1 cellular context compared by ENCODE assay signal in genomic region chr1:113197662-113198330, GRCh38.
TF ChIP-seq lines count a peak whose summit lies in the region.

No MANE protein-coding gene starts in this region.

TF ChIP-seq in IMR-90, 13 proteins besides CTCF, POLR2A, EP300 and RAD21:
- TF ChIP-seq SMC3 (IDR thresholded peaks at IDR 0.05; ENCODE audit: low read depth, low read length) (no peak), NFE2L2 (IDR thresholded peaks at IDR 0.05; ENCODE audit: low read depth, low read length) (no peak), ELK1 (IDR thresholded peaks at IDR 0.05; ENCODE audit: borderline replicate concordance, low read depth, low read length) (no peak), MAFK (IDR thresholded peaks at IDR 0.05; ENCODE audit: low read depth, low read length) (no peak), RFX5 (IDR thresholded peaks at IDR 0.05; ENCODE audit: low read depth, low read length) (no peak), BHLHE40 (IDR thresholded peaks at IDR 0.05; ENCODE audit: low read depth, low read length) (no peak), CEBPB (IDR thresholded peaks at IDR 0.05; ENCODE audit: low read depth, low read length) (no peak), USF2 (IDR thresholded peaks at IDR 0.05; ENCODE audit: low read depth, low read length) (no peak), CHD1 (IDR thresholded peaks at IDR 0.05; ENCODE audit: low read depth, low read length) (no peak), RCOR1 (IDR thresholded peaks at IDR 0.05; ENCODE audit: insufficient replicate concordance, low read length) (no peak)
TF ChIP-seq in IMR-90: peak in this region for 0.
